Comparison of ENCODE assay signal across 1 cellular context in genomic region chr3:4494807-4495200, GRCh38.
TF ChIP-seq lines count a peak whose summit lies in the region.

No MANE protein-coding gene starts in this region.

TF ChIP-seq in GM23338, 12 proteins besides CTCF, POLR2A, EP300 and RAD21:
- no peak for TF ChIP-seq ZNF462 (CRISPR knock-in tag; IDR thresholded peaks at IDR 0.05)
- no peak for TF ChIP-seq STAT1 (IDR thresholded peaks at IDR 0.05; ENCODE audit: unreplicated experiment)
- TF ChIP-seq POLR2AphosphoS5 (IDR thresholded peaks at IDR 0.05; ENCODE audit: low read depth): no peak
- no peak for TF ChIP-seq EZH2phosphoT487 (IDR thresholded peaks at IDR 0.05; ENCODE audit: unreplicated experiment)
- no peak for TF ChIP-seq NANOG (IDR thresholded peaks at IDR 0.05; ENCODE audit: borderline replicate concordance)
- TF ChIP-seq EZH2 (IDR thresholded peaks at IDR 0.05; ENCODE audit: low read depth, unreplicated experiment): no peak
- TF ChIP-seq CREB1 (CRISPR knock-in tag; IDR thresholded peaks at IDR 0.05; ENCODE audit: low read depth): no peak
- TF ChIP-seq REST (IDR thresholded peaks at IDR 0.05; ENCODE audit: unreplicated experiment): no peak
- TF ChIP-seq ZNF331 (CRISPR knock-in tag; IDR thresholded peaks at IDR 0.05; ENCODE audit: low read depth): no peak
- no peak for TF ChIP-seq JUNB (IDR thresholded peaks at IDR 0.05; ENCODE audit: unreplicated experiment)
- no peak for TF ChIP-seq ETS1 (IDR thresholded peaks at IDR 0.05)
- no peak for TF ChIP-seq ZNF114 (CRISPR knock-in tag; IDR thresholded peaks at IDR 0.05)
